ENCODE assay signal across 9 cellular contexts in genomic region chr2:64876137-64876647, GRCh38.
DNase-seq lines count a peak whose midpoint lies in the region; ATAC-seq, FAIRE-seq and TF ChIP-seq lines count a peak whose summit lies in the region.
"Had no signal": no experiment of that assay in that cellular context is flagged by ENCODE, and none has a peak within 500 bp of the region (broad histone marks: within the 10 kb centered on the region; RNA-seq: fewer than 3 reads in every experiment).

No MANE protein-coding gene starts in this region.

- no peak overlapping the region for H3K4me3 ChIP-seq in bronchial epithelial cell (ENCODE audit: low read depth, low read length)

- FAIRE-seq in bronchial epithelial cell (lab: Jason Lieb, UNC): no peak

- no peaks in the 10 kb centered on the region for H3K36me3 Mint-ChIP-seq in natural killer cell
- H3K36me3 Mint-ChIP-seq: CD4-positive, CD25-positive, alpha-beta regulatory T cell had no signal

- H3K4me3 Mint-ChIP-seq in natural killer cell: no peak overlapping the region
- H3K4me3 Mint-ChIP-seq: CD4-positive, CD25-positive, alpha-beta regulatory T cell had no signal

- peak; percentile 96 for DNase-seq in A172 (ENCODE audit: low spot score)
- DNase-seq in bronchial epithelial cell (ENCODE audit: low read depth): peak; percentile 94
- DNase-seq in kidney tubule cell (ENCODE audit: low spot score): peak; percentile 88
- DNase-seq in natural killer cell: no peak
- DNase-seq: CD4-positive, CD25-positive, alpha-beta regulatory T cell had no signal

- no peak for TF ChIP-seq RAD21 in Ishikawa (IDR thresholded peaks at IDR 0.05; ENCODE audit: low read depth)

- H3K27me3 ChIP-seq in bronchial epithelial cell (ENCODE audit: control insufficient read depth, insufficient read depth, low read length): no peaks in the 10 kb centered on the region

- no peak overlapping the region for H3K27ac Mint-ChIP-seq in natural killer cell

- TF ChIP-seq CTCF in bronchial epithelial cell (IDR thresholded peaks at IDR 0.05; ENCODE audit: insufficient read depth, low read length, severe bottlenecking) (no peak), natural killer cell (IDR thresholded peaks at IDR 0.05) (no peak)

- H3K4me1 Mint-ChIP-seq in natural killer cell: peaks cover 6 to 20% of the 10 kb centered on the region in 2 donors

- no peak for ATAC-seq in natural killer cell
- ATAC-seq in GM19035 (IDR thresholded peaks at IDR 0.05; ENCODE audit: unreplicated experiment): no peak
- ATAC-seq in GM18909 (IDR thresholded peaks at IDR 0.05; ENCODE audit: poor library complexity, unreplicated experiment): no peak
- ATAC-seq in HG02981 (IDR thresholded peaks at IDR 0.05; ENCODE audit: unreplicated experiment): no peak

- peaks cover 7 to 14% of the 10 kb centered on the region in 2 donors for H3K27me3 Mint-ChIP-seq in natural killer cell (ENCODE audit: low read depth in 2 of 2)

- TF ChIP-seq EP300 in Ishikawa (IDR thresholded peaks at IDR 0.05; ENCODE audit: borderline replicate concordance): peak; percentile 29; the same call in 1 of the 2 replicates

- H3K9me3 Mint-ChIP-seq in natural killer cell: no peaks in the 10 kb centered on the region

- H3K36me3 ChIP-seq in bronchial epithelial cell (ENCODE audit: control insufficient read depth, insufficient read depth, low read length): no peaks in the 10 kb centered on the region

- intact Hi-C loops in natural killer cell (cut with micrococcal nuclease): no loop called here

TF ChIP-seq in Ishikawa, 13 proteins besides CTCF, POLR2A, EP300 and RAD21:
- no peak for TF ChIP-seq TEAD4 (IDR thresholded peaks at IDR 0.05)
- no peak for TF ChIP-seq TAF1 (IDR thresholded peaks at IDR 0.05; ENCODE audit: low read depth)
- TF ChIP-seq MAX (IDR thresholded peaks at IDR 0.05): 0 out of 2 replicates have a peak, but pooled peaks have one; percentile 22
